In genomic region chrX:148562846-148563245, GRCh38 we compare ENCODE assay signal across 28 cellular contexts.
DNase-seq lines count a peak whose midpoint lies in the region; ATAC-seq and TF ChIP-seq lines count a peak whose summit lies in the region.
"Had no signal": no experiment of that assay in that cellular context is flagged by ENCODE, and none has a peak within 500 bp of the region (broad histone marks: within the 10 kb centered on the region; RNA-seq: fewer than 3 reads in every experiment).

No MANE protein-coding gene starts in this region.

- peak overlapping the region; percentile 3 for H3K27ac Mint-ChIP-seq in memory B cell
- H3K27ac Mint-ChIP-seq in CD8-positive, alpha-beta T cell: no peak overlapping the region
- H3K27ac Mint-ChIP-seq: activated B cell treated with CpG ODN at 0.5 μM for 24 hours; activated CD4-positive, alpha-beta T cell treated with anti-CD3 and anti-CD28 coated beads, Interleukin-2, amount 10 ng/mL, durations not matched to agents 7 days and 5 days; activated naive CD8-positive, alpha-beta T cell treated with anti-CD3 and anti-CD28 coated beads for 36 hours; stimulated activated effector memory CD8-positive, alpha-beta T cell treated with anti-CD3 and anti-CD28 coated beads, Interleukin-12 subunit alpha, Interleukin-12 subunit beta, amount 100 ng/mL, for 72 hours had no signal

- TF ChIP-seq POLR2A in NB4 (IDR thresholded peaks at IDR 0.05; ENCODE audit: extremely low read depth, insufficient read length): no peak

- ATAC-seq in memory B cell (ENCODE audit: low read depth) (no peak), GM21825 (IDR thresholded peaks at IDR 0.05; ENCODE audit: unreplicated experiment) (no peak), GM18868 (IDR thresholded peaks at IDR 0.05; ENCODE audit: unreplicated experiment) (no peak)
- no peak for ATAC-seq in CD8-positive, alpha-beta T cell
- ATAC-seq: gastrocnemius medialis; naive thymus-derived CD8-positive, alpha-beta T cell; stimulated activated effector memory CD8-positive, alpha-beta T cell treated with anti-CD3 and anti-CD28 coated beads, Interleukin-12 subunit alpha, Interleukin-12 subunit beta, amount 100 ng/mL, for 72 hours had no signal

- intact Hi-C loops in CD8-positive, alpha-beta T cell (cut with DNase I, micrococcal nuclease): no loop called here

- no peaks in the 10 kb centered on the region for H3K36me3 Mint-ChIP-seq in memory B cell
- H3K36me3 Mint-ChIP-seq in CD8-positive, alpha-beta T cell: no peaks in the 10 kb centered on the region
- H3K36me3 Mint-ChIP-seq: stimulated activated effector memory CD8-positive, alpha-beta T cell treated with anti-CD3 and anti-CD28 coated beads, Interleukin-12 subunit alpha, Interleukin-12 subunit beta, amount 100 ng/mL, for 72 hours had no signal

- CTCF ChIA-PET in CD8-positive, alpha-beta T cell (lab: Charles Lee): no interaction called here

- H3K4me1 Mint-ChIP-seq in memory B cell: peaks cover 6% of the 10 kb centered on the region
- H3K4me1 Mint-ChIP-seq in CD8-positive, alpha-beta T cell (ENCODE audit: low read depth): peaks cover 4% of the 10 kb centered on the region
- H3K4me1 Mint-ChIP-seq: activated CD4-positive, alpha-beta T cell treated with anti-CD3 and anti-CD28 coated beads, Interleukin-2, amount 10 ng/mL, durations not matched to agents 7 days and 5 days; activated naive CD8-positive, alpha-beta T cell treated with anti-CD3 and anti-CD28 coated beads for 36 hours; stimulated activated effector memory CD8-positive, alpha-beta T cell treated with anti-CD3 and anti-CD28 coated beads, Interleukin-12 subunit alpha, Interleukin-12 subunit beta, amount 100 ng/mL, for 72 hours had no signal

- no peak overlapping the region for H3K27ac ChIP-seq in CD8-positive, alpha-beta T cell (ENCODE audit: low read depth, low read length)
- H3K27ac ChIP-seq: C4-2B, gastrocnemius medialis, PC-9 had no signal

- H3K9me3 Mint-ChIP-seq in memory B cell: no peaks in the 10 kb centered on the region
- H3K9me3 Mint-ChIP-seq in CD8-positive, alpha-beta T cell: no peaks in the 10 kb centered on the region
- H3K9me3 Mint-ChIP-seq: activated B cell treated with CpG ODN at 0.5 μM for 24 hours; activated naive CD8-positive, alpha-beta T cell treated with anti-CD3 and anti-CD28 coated beads for 36 hours; stimulated activated effector memory CD8-positive, alpha-beta T cell treated with anti-CD3 and anti-CD28 coated beads, Interleukin-12 subunit alpha, Interleukin-12 subunit beta, amount 100 ng/mL, for 72 hours had no signal

- no peaks in the 10 kb centered on the region for H3K27me3 ChIP-seq in CD8-positive, alpha-beta T cell (ENCODE audit: insufficient read depth, low read length)
- H3K27me3 ChIP-seq: gastrocnemius medialis had no signal

- H3K9me3 ChIP-seq in CD8-positive, alpha-beta T cell (ENCODE audit: low read length): no peaks in the 10 kb centered on the region
- H3K9me3 ChIP-seq: gastrocnemius medialis had no signal

- POLR2A ChIA-PET in CD8-positive, alpha-beta T cell (lab: Charles Lee): no interaction called here

- no peaks in the 10 kb centered on the region for H3K4me1 ChIP-seq in CD8-positive, alpha-beta T cell (ENCODE audit: insufficient read depth, low read length)
- H3K4me1 ChIP-seq: gastrocnemius medialis had no signal

- no peak for TF ChIP-seq CTCF in NB4 (IDR thresholded peaks at IDR 0.05; ENCODE audit: low read depth, low read length)
- no peak for TF ChIP-seq CTCF in CD8-positive, alpha-beta T cell (IDR thresholded peaks at IDR 0.05)

- no peaks in the 10 kb centered on the region for H3K36me3 ChIP-seq in CD8-positive, alpha-beta T cell (ENCODE audit: insufficient read depth, low read length)
- H3K36me3 ChIP-seq: gastrocnemius medialis had no signal

- no peak overlapping the region for H3K4me3 Mint-ChIP-seq in memory B cell
- H3K4me3 Mint-ChIP-seq in CD8-positive, alpha-beta T cell: no peak overlapping the region
- H3K4me3 Mint-ChIP-seq: activated B cell treated with CpG ODN at 0.5 μM for 24 hours; activated CD4-positive, alpha-beta T cell treated with anti-CD3 and anti-CD28 coated beads, Interleukin-2, amount 10 ng/mL, durations not matched to agents 7 days and 5 days; activated naive CD8-positive, alpha-beta T cell treated with anti-CD3 and anti-CD28 coated beads for 36 hours; naive thymus-derived CD8-positive, alpha-beta T cell; stimulated activated effector memory CD8-positive, alpha-beta T cell treated with anti-CD3 and anti-CD28 coated beads, Interleukin-12 subunit alpha, Interleukin-12 subunit beta, amount 100 ng/mL, for 72 hours had no signal

- H3K4me3 ChIP-seq in NB4 (ENCODE audit: low read depth, low read length): no peak overlapping the region
- no peak overlapping the region for H3K4me3 ChIP-seq in CD8-positive, alpha-beta T cell (ENCODE audit: low read depth, low read length)
- H3K4me3 ChIP-seq: gastrocnemius medialis, PC-9 had no signal

- peak; percentile 1 for DNase-seq in COLO829 (ENCODE audit: low spot score)
- DNase-seq in NB4 (ENCODE audit: low read depth): peak; percentile 53
- peak; percentile 13 for DNase-seq in SKM-1 treated with dmso at 0.1 percent for 144 hours (lab: John Stamatoyannopoulos, UW; ENCODE audit: unreplicated experiment)
- no peak for DNase-seq in memory B cell (ENCODE audit: low spot score in 2 of 2)
- DNase-seq in CD8-positive, alpha-beta T cell: no peak
- DNase-seq: activated B cell treated with CpG ODN at 0.5 μM for 24 hours; activated CD4-positive, alpha-beta T cell treated with anti-CD3 and anti-CD28 coated beads, Interleukin-2, amount 10 ng/mL, durations not matched to agents 7 days and 5 days; activated effector memory CD4-positive, alpha-beta T cell treated with Interleukin-2 at 50 U/mL for 16 hours; activated naive CD8-positive, alpha-beta T cell treated with anti-CD3 and anti-CD28 coated beads for 36 hours; activated T-cell treated with anti-CD3 and anti-CD28 coated beads, Interleukin-2, amount 50 U/mL, for 1 hour; anterior cingulate cortex; DND-41; gastrocnemius medialis; KBM-7; MM.1S; naive thymus-derived CD8-positive, alpha-beta T cell; NCI-H1694 treated with DMSO at 0.1 percent for 48 hours; NCI-H2171; NCI-H82; PC-9; Right ventricle myocardium superior; SW 1271; T1000; trophoblast cell had no signal

- no peaks in the 10 kb centered on the region for H3K27me3 Mint-ChIP-seq in memory B cell
- no peaks in the 10 kb centered on the region for H3K27me3 Mint-ChIP-seq in CD8-positive, alpha-beta T cell (ENCODE audit: low read depth)
- H3K27me3 Mint-ChIP-seq: activated B cell treated with CpG ODN at 0.5 μM for 24 hours; activated CD4-positive, alpha-beta T cell treated with anti-CD3 and anti-CD28 coated beads, Interleukin-2, amount 10 ng/mL, durations not matched to agents 7 days and 5 days; activated naive CD8-positive, alpha-beta T cell treated with anti-CD3 and anti-CD28 coated beads for 36 hours had no signal

Comparison
In these comparisons a context has a peak if more than half of its experiments do, and no peak if none do; other contexts are left out.
1. DNase-seq: peak in COLO829 (single experiment), NB4 (single experiment) and SKM-1 treated with dmso at 0.1 percent for 144 hours (single experiment); none in memory B cell (0 of 2) and CD8-positive, alpha-beta T cell (0 of 7).